Comparison of ENCODE assay signal across 1 cellular context in genomic region chr3:136141891-136142290, GRCh38.
TF ChIP-seq lines count a peak whose summit lies in the region.

No MANE protein-coding gene starts in this region.

TF ChIP-seq in endothelial cell of umbilical vein, 7 proteins besides CTCF, POLR2A, EP300 and RAD21 (continued from another document):
- no peak for TF ChIP-seq MAX (IDR thresholded peaks at IDR 0.05; ENCODE audit: insufficient read depth, insufficient read length)
- no peak for TF ChIP-seq JUN (IDR thresholded peaks at IDR 0.05; ENCODE audit: borderline replicate concordance, insufficient read depth, insufficient read length, low read depth)
- no peak for TF ChIP-seq MYC (IDR thresholded peaks at IDR 0.05; ENCODE audit: low read depth, low read length)
- no peak for TF ChIP-seq POLR2AphosphoS5 (IDR thresholded peaks at IDR 0.05; ENCODE audit: insufficient read depth, low read depth, low read length)
- no peak for TF ChIP-seq FOS (IDR thresholded peaks at IDR 0.05; ENCODE audit: borderline replicate concordance, insufficient read depth, low read length)
